In genomic region chr11:47257518-47258316, GRCh38 we compare ENCODE assay signal across 8 cellular contexts. TPM values are rescaled to one million over a fixed set of nuclear protein-coding genes. Genes with fewer than 3 reads are reported as not detected.
DNase-seq lines count a peak whose midpoint lies in the region; ATAC-seq and TF ChIP-seq lines count a peak whose summit lies in the region.

NR1H3 (plus strand) TSS chr11:47257996; CDS start chr11:47259217, 1,221 bp downstream.

- peak; percentile 10 to 55 (median 38) for TF ChIP-seq CTCF in body of pancreas (IDR thresholded peaks at IDR 0.05)

- peak within 1 kb of the TSS; percentile 55 to 79 (median 74) for H3K27ac ChIP-seq in body of pancreas
- peak within 1 kb of the TSS; percentile 59 for H3K27ac ChIP-seq in iPS-20b (ENCODE audit: low read length)

- H3K36me3 ChIP-seq in body of pancreas (replicated peaks in 1 of 2; ENCODE audit: insufficient read depth in 1 of 2, low read depth in 2 of 2) (no peaks in the 10 kb centered on the region), iPS-20b (ENCODE audit: insufficient read depth, low read depth, low read length) (no peaks in the 10 kb centered on the region), skeletal muscle satellite cell (ENCODE audit: insufficient read depth, low read length) (no peaks in the 10 kb centered on the region)

- peak within 1 kb of the TSS; percentile 65 for H3K4me2 ChIP-seq in skeletal muscle satellite cell (ENCODE audit: low read length)

- DNase-seq in EL (peak; percentile 84), MV-4-11 (lab: John Stamatoyannopoulos, UW) (peak; percentile 51), body of pancreas (peak; percentile 74 to 87 (median 86)), GM19238 (ENCODE audit: insufficient read length, low spot score) (no peak), NCI-H2029 (lab: John Stamatoyannopoulos, UW) (no peak), amniotic stem cell (lab: John Stamatoyannopoulos, UW) (no peak)

- H3K9me3 ChIP-seq in body of pancreas (no peaks in the 10 kb centered on the region), iPS-20b (ENCODE audit: insufficient read depth, low read depth, low read length) (no peaks in the 10 kb centered on the region), skeletal muscle satellite cell (replicated peaks; ENCODE audit: low read length) (no peaks in the 10 kb centered on the region)

- intact Hi-C loops in body of pancreas (cut with DNase I) = no loop called here

- TF ChIP-seq POLR2A in body of pancreas (IDR thresholded peaks at IDR 0.05) = peak in 1 of 3 donors; percentile 20

- ATAC-seq in body of pancreas = peak; percentile 82

- H3K27me3 ChIP-seq in body of pancreas (no peaks in the 10 kb centered on the region), iPS-20b (ENCODE audit: insufficient read depth, low read length) (no peaks in the 10 kb centered on the region), skeletal muscle satellite cell (ENCODE audit: control insufficient read depth, insufficient read depth, low read length) (no peaks in the 10 kb centered on the region)

- H3K4me3 ChIP-seq in body of pancreas (no peak within 1 kb of the TSS), iPS-20b (ENCODE audit: low read length) (peak within 1 kb of the TSS; percentile 60), skeletal muscle satellite cell (ENCODE audit: low read length) (peak within 1 kb of the TSS; percentile 54)

- H3K4me1 ChIP-seq in body of pancreas (peaks cover 47% of the 10 kb centered on the region), iPS-20b (ENCODE audit: insufficient read depth, low read length) (peaks cover 12% of the 10 kb centered on the region; the same call in 1 of the 2 replicates), skeletal muscle satellite cell (ENCODE audit: control insufficient read depth, insufficient read depth, low read length) (peaks cover 34% of the 10 kb centered on the region)

- 5 to 7% methylated on average over 8 to 15 of the region's 15 CpGs for WGBS in body of pancreas, 2 donors

- H3K9ac ChIP-seq in iPS-20b (ENCODE audit: low read depth, low read length) (peak within 1 kb of the TSS; percentile 79; the same call in 1 of the 2 replicates), skeletal muscle satellite cell (ENCODE audit: low read depth, low read length) (peak within 1 kb of the TSS; percentile 52)

RNA-seq across cellular contexts. Expression of gene NR1H3, which starts in this region (rescaled TPM):
- total RNA-seq in body of pancreas = 10 to 100 TPM; 17.9 to 33.9 TPM
- 22.3 and 58.6 TPM in 2 replicates for total RNA-seq in skeletal muscle satellite cell (2012; rRNA removed)

Comparison
In these comparisons a context has a peak if more than half of its experiments do, and no peak if none do; other contexts are left out.
1. DNase-seq: peak in EL (single experiment), MV-4-11 (single experiment) and body of pancreas (4 of 4); none in GM19238 (single experiment), NCI-H2029 (single experiment) and amniotic stem cell (single experiment).
2. H3K4me3 ChIP-seq: peak in iPS-20b (single experiment) and skeletal muscle satellite cell (single experiment); none in body of pancreas (0 of 2).